ENCODE assay signal across 8 cellular contexts in the genomic region with DNA sequence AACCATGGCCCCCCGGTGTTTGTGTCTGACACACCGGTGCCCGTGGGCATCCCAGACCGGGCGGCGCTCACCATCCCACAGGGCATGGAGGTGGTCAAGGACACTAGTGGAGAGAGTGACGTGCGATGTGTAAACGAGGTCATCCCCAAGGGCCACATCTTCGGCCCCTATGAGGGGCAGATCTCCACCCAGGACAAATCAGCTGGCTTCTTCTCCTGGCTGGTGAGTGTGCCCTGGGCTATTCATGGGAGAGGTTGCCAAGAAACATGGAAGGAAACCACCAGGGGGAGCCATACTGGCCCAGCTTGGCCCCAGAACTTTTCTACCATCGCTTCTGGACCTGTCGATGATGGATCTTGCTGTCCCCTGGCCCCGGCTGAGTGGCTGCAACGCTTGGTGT. TPM values are rescaled to one million over a fixed set of nuclear protein-coding genes. Genes with fewer than 3 reads are reported as not detected.
A peak's percentile ranks its signal among the peaks of the same experiment; 100 is the strongest.
DNase-seq lines count a peak whose midpoint lies in the region; ATAC-seq, FAIRE-seq and TF ChIP-seq lines count a peak whose summit lies in the region.

No MANE protein-coding gene starts in this region.

- FAIRE-seq in K562 (lab: Jason Lieb, UNC), result no peak

- TF ChIP-seq POLR2A in K562 (conservative IDR thresholded peaks at IDR 0.05), result no peak

- CTCF ChIA-PET in HEK293 (lab: Yijun Ruan, JAX), result interaction anchor here (0.6 to 3.5 kb wide), 12 partner anchors 10 to 130 kb away, joined by 3 to 15 read pairs (median 4); no protein-coding TSS in a partner anchor
- CTCF ChIA-PET in K562 (lab: Yijun Ruan, JAX; ENCODE audit: low intra/inter-chr PET ratio), result no interaction called here

- no peak overlapping the region for H3K4me2 ChIP-seq in K562 (ENCODE audit: insufficient read depth, low read length)

- DNase-seq in CD1c-positive myeloid dendritic cell (ENCODE audit: extremely low spot score), result peak; percentile 24
- peak in 3 of 4 experiments; percentile 20 to 33 (median 23) for DNase-seq in K562 (ENCODE audit: extremely low read depth in 1 of 4, low spot score in 3 of 4)
- DNase-seq in mesenteric fat pad (ENCODE audit: low spot score), result peak; percentile 88
- no peak for DNase-seq in ureter (ENCODE audit: low spot score)
- no peak for DNase-seq in amniotic stem cell (lab: John Stamatoyannopoulos, UW)

- in situ Hi-C loops in K562 (cut with MboI), result no loop called here

- H3K79me2 ChIP-seq in K562 (ENCODE audit: control insufficient read depth, insufficient read depth, low read length), result no peaks in the 10 kb centered on the region

- peaks cover 6% of the 10 kb centered on the region for H4K20me1 ChIP-seq in K562 (replicated peaks; ENCODE audit: control insufficient read depth, insufficient read depth, low read length)

- peaks cover 0 to 13% of the 10 kb centered on the region in 2 experiments; a peak in 1 of 3 replicates for H3K36me3 ChIP-seq in HEK293 (ENCODE audit: control insufficient read depth in 2 of 2, insufficient read depth in 1 of 2, low read length in 2 of 2)
- H3K36me3 ChIP-seq in K562 (ENCODE audit: control insufficient read depth, insufficient read depth, low read length), result no peaks in the 10 kb centered on the region

- TF ChIP-seq RAD21 in K562 (CRISPR knock-in tag; conservative IDR thresholded peaks at IDR 0.05 in 1 of 2, IDR thresholded peaks at IDR 0.05 in 1 of 2), result no peak

- peaks cover 3 to 24% of the 10 kb centered on the region in 2 experiments; a peak in 3 of 5 replicates for H3K27me3 ChIP-seq in K562 (ENCODE audit: control insufficient read depth in 2 of 2, insufficient read depth in 2 of 2, low read length in 2 of 2)

- no peak for TF ChIP-seq EP300 in K562 (IDR thresholded peaks at IDR 0.05; ENCODE audit: low read length)

- no peak overlapping the region for H2AFZ ChIP-seq in K562 (ENCODE audit: low read depth, low read length)

- H3K27ac ChIP-seq in HEK293 (ENCODE audit: extremely low read depth, low read depth, low read length) (no peak overlapping the region), K562 (ENCODE audit: extremely low read depth, low read depth, low read length) (no peak overlapping the region)

- H3K9me3 ChIP-seq in HEK293 (ENCODE audit: control insufficient read depth, insufficient read depth, low read depth, low read length) (no peaks in the 10 kb centered on the region), K562 (replicated peaks; ENCODE audit: control insufficient read depth, insufficient read depth, low read depth, low read length) (no peaks in the 10 kb centered on the region)

- H3K4me1 ChIP-seq in HEK293 (ENCODE audit: control insufficient read depth, insufficient read depth, low read length), result no peaks in the 10 kb centered on the region
- peaks cover 24 to 33% of the 10 kb centered on the region in 2 experiments for H3K4me1 ChIP-seq in K562 (replicated peaks in 1 of 2; ENCODE audit: control insufficient read depth in 2 of 2, insufficient read depth in 2 of 2, low read length in 2 of 2)

- 65% methylated on average over 10 of the region's 14 CpGs for WGBS in K562 (ENCODE audit: insufficient coverage, low coverage, missing lambda C conversion rate)

- ATAC-seq in K562 (no peak), GM21447 (IDR thresholded peaks at IDR 0.05; ENCODE audit: unreplicated experiment) (no peak), HG02840 (IDR thresholded peaks at IDR 0.05; ENCODE audit: low FRiP score, unreplicated experiment) (no peak)

- intact Hi-C loops in K562 (cut with micrococcal nuclease), result no loop called here

- BruUV-seq in K562 (replicated peaks; lab: Mats Ljungman, UMichigan), result no TSS peak

- POLR2A ChIA-PET in HEK293 (lab: Yijun Ruan, JAX) (no interaction called here), K562 (lab: Yijun Ruan, JAX) (no interaction called here)

- no peak overlapping the region for H3K9ac ChIP-seq in K562 (ENCODE audit: insufficient read depth in 1 of 2, low read depth in 2 of 2, low read length in 2 of 2)

- H3K4me3 ChIP-seq in HEK293 (ENCODE audit: low read depth, low read length) (no peak overlapping the region), K562 (no peak overlapping the region)

- H3K9me1 ChIP-seq in K562 (ENCODE audit: control insufficient read depth, insufficient read depth, low read length), result peaks cover 4% of the 10 kb centered on the region

- TF ChIP-seq CTCF in HEK293 (tag by site-specific recombination; IDR thresholded peaks at IDR 0.05) (0 out of 2 replicates have a peak, but pooled peaks have one; percentile 11), K562 (IDR thresholded peaks at IDR 0.05 in 2 of 3, conservative IDR thresholded peaks at IDR 0.05 in 1 of 3; ENCODE audit: insufficient read depth in 2 of 3, low read depth in 1 of 3, low read length in 3 of 3) (peak; percentile 26 to 54 (median 45); a peak in 5 of 6 replicates)

TF ChIP-seq in HEK293, 187 proteins besides CTCF, POLR2A, EP300 and RAD21 (continues in another document):
- TF ChIP-seq ZNF549 (tag by site-specific recombination; IDR thresholded peaks at IDR 0.05) (no peak), ZNF473 (tag by site-specific recombination; IDR thresholded peaks at IDR 0.05) (no peak), ZNF174 (tag by site-specific recombination; IDR thresholded peaks at IDR 0.05) (no peak), ZNF426 (tag by site-specific recombination; IDR thresholded peaks at IDR 0.05) (no peak), ZNF324 (tag by site-specific recombination; IDR thresholded peaks at IDR 0.05) (no peak), ZNF416 (tag by site-specific recombination; IDR thresholded peaks at IDR 0.05) (no peak), ZNF555 (tag by site-specific recombination; conservative IDR thresholded peaks at IDR 0.05) (no peak), SALL2 (tag by site-specific recombination; IDR thresholded peaks at IDR 0.05; ENCODE audit: borderline replicate concordance) (no peak)

TF ChIP-seq in K562, 482 proteins besides CTCF, POLR2A, EP300 and RAD21:
- no peak for TF ChIP-seq E2F3 (CRISPR knock-in tag; IDR thresholded peaks at IDR 0.05)
- TF ChIP-seq, protein P1, sequence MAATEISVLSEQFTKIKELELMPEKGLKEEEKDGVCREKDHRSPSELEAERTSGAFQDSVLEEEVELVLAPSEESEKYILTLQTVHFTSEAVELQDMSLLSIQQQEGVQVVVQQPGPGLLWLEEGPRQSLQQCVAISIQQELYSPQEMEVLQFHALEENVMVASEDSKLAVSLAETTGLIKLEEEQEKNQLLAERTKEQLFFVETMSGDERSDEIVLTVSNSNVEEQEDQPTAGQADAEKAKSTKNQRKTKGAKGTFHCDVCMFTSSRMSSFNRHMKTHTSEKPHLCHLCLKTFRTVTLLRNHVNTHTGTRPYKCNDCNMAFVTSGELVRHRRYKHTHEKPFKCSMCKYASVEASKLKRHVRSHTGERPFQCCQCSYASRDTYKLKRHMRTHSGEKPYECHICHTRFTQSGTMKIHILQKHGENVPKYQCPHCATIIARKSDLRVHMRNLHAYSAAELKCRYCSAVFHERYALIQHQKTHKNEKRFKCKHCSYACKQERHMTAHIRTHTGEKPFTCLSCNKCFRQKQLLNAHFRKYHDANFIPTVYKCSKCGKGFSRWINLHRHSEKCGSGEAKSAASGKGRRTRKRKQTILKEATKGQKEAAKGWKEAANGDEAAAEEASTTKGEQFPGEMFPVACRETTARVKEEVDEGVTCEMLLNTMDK (IDR thresholded peaks at IDR 0.05; ENCODE audit: borderline replicate concordance, insufficient read depth, low read depth, low read length, poor library complexity, severe bottlenecking), result peak; percentile 76
- TF ChIP-seq EWSR1 (IDR thresholded peaks at IDR 0.05; ENCODE audit: borderline replicate concordance, low read depth, partially characterized antibody), result no peak
- TF ChIP-seq, protein P2, sequence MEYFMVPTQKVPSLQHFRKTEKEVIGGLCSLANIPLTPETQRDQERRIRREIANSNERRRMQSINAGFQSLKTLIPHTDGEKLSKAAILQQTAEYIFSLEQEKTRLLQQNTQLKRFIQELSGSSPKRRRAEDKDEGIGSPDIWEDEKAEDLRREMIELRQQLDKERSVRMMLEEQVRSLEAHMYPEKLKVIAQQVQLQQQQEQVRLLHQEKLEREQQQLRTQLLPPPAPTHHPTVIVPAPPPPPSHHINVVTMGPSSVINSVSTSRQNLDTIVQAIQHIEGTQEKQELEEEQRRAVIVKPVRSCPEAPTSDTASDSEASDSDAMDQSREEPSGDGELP (CRISPR knock-in tag; IDR thresholded peaks at IDR 0.05; ENCODE audit: borderline replicate concordance), result peak; percentile 27; the same call in 1 of the 2 replicates
- 0 out of 2 replicates have a peak, but pooled peaks have one; percentile 6 for TF ChIP-seq NFIC (IDR thresholded peaks at IDR 0.05)

RNA-seq across cellular contexts. Expression of a gene that starts 36.5 kb away (rescaled TPM):
- total RNA-seq in K562 (2011; cell fraction: chromatin; rRNA removed; ENCODE audit: low replicate concordance), result 0.37 and 0.69 TPM in 2 replicates
- total RNA-seq in K562 (2011; cell fraction: nucleolus; rRNA removed), result 0.39 and 0.67 TPM in 2 replicates
- 0.88 and 1.1 TPM in 2 replicates for total RNA-seq in K562 (2011; cell fraction: nucleoplasm; rRNA removed)
- total RNA-seq in K562 (2014; rRNA removed) (0.14 and 0.41 TPM in 2 replicates), K562 (2014; rRNA removed; fragmentation: Illumina TruSeq; extraction: Trizol) (0.13 and 0.22 TPM in 2 replicates), K562 (2015; rRNA removed; fragmentation: Illumina TruSeq; extraction: Trizol) (0.36 and 0.53 TPM in 2 replicates), K562 (2021) (0.78 and 1.1 TPM in 2 replicates), mesenteric fat pad (11.2 TPM), ureter (35.3 TPM)
- polyA plus RNA-seq in K562 (2011; rRNA removed) (0.29 and 0.50 TPM in 2 replicates), K562 (2014; fragmentation: Illumina TruSeq; extraction: Trizol) (0.57 and 0.74 TPM in 2 replicates), K562 (2014; fragmentation: Nextera tagmentation; extraction: Ambion mirVana) (under 1 TPM; 0.01 to 0.03 TPM), K562 (2014; rRNA removed) (0.23 and 0.38 TPM in 2 replicates)
- polyA plus RNA-seq in K562 (2011; cell fraction: cytosol; rRNA removed), result 0.32 and 0.70 TPM in 2 replicates
- polyA plus RNA-seq in K562 (2011; cell fraction: nucleus; rRNA removed), result 0.93 and 1.3 TPM in 2 replicates
- 0.55 and 0.82 TPM in 2 replicates for polyA plus RNA-seq in K562 (2012)
- 0.39 and 0.81 TPM in 2 replicates for polyA minus RNA-seq in K562 (2011; rRNA and poly(A)+ RNA removed)
- 0.48 and 1.5 TPM in 2 replicates for polyA minus RNA-seq in K562 (2011; cell fraction: cytosol; rRNA and poly(A)+ RNA removed)
- 0.40 and 1.00 TPM in 2 replicates for polyA minus RNA-seq in K562 (2011; cell fraction: nucleus; rRNA and poly(A)+ RNA removed)

Comparison
In these comparisons a context has a peak if more than half of its experiments do, and no peak if none do; other contexts are left out.
1. DNase-seq: peak in CD1c-positive myeloid dendritic cell (single experiment), K562 (3 of 4) and mesenteric fat pad (single experiment); none in ureter (single experiment) and amniotic stem cell (single experiment).